In genomic region chr10:788796-789748, GRCh38 we compare ENCODE assay signal across 8 cellular contexts.
DNase-seq lines count a peak whose midpoint lies in the region; ATAC-seq lines count a peak whose summit lies in the region.

No MANE protein-coding gene starts in this region.

- H3K27me3 ChIP-seq in HUES48 (ENCODE audit: control insufficient read depth, insufficient read depth, low read length) = peaks cover 16% of the 10 kb centered on the region

- ATAC-seq in GM21786 (IDR thresholded peaks at IDR 0.05; ENCODE audit: unreplicated experiment) = no peak

- peak overlapping the region; percentile 60 for H3K4me3 Mint-ChIP-seq in activated naive CD4-positive, alpha-beta T cell treated with anti-CD3 and anti-CD28 coated beads for 36 hours

- in situ Hi-C loops in Caki2 (cut with HindIII; ENCODE audit: low pct_unique_long_range_greater_than_20kb, low sequenced_read_pairs) = no loop called here

- H3K9ac ChIP-seq in HUES48 (ENCODE audit: low read depth, low read length) = no peak overlapping the region

- no peak overlapping the region for H3K27ac Mint-ChIP-seq in activated naive CD4-positive, alpha-beta T cell treated with anti-CD3 and anti-CD28 coated beads for 36 hours

- H3K4me3 ChIP-seq in HUES48 (ENCODE audit: low read depth, low read length) = peak overlapping the region; percentile 34; the same call in 1 of the 2 replicates

- no peaks in the 10 kb centered on the region for H3K36me3 ChIP-seq in HUES48 (ENCODE audit: control insufficient read depth, insufficient read depth, low read length)

- peaks cover 5% of the 10 kb centered on the region for H3K27me3 Mint-ChIP-seq in activated naive CD4-positive, alpha-beta T cell treated with anti-CD3 and anti-CD28 coated beads for 36 hours (ENCODE audit: low read depth)

- no peaks in the 10 kb centered on the region for H3K9me3 ChIP-seq in HUES48 (ENCODE audit: control insufficient read depth, insufficient read depth, low read length)

- intact Hi-C loops in activated naive CD4-positive, alpha-beta T cell treated with anti-CD3 and anti-CD28 coated beads for 36 hours (cut with micrococcal nuclease) = loop anchor here (2.0 kb wide), 1 partner anchor 278 kb away; no protein-coding TSS in a partner anchor

- H3K27ac ChIP-seq in HUES48 (ENCODE audit: low read depth, low read length) = no peak overlapping the region

- no peaks in the 10 kb centered on the region for H3K4me1 ChIP-seq in HUES48 (ENCODE audit: control insufficient read depth, insufficient read depth, low read length)

- DNase-seq in Caki2 (ENCODE audit: low read depth) (peak; percentile 65), glomerular visceral epithelial cell (ENCODE audit: extremely low spot score) (peak; percentile 82), nucleus accumbens (lab: John Stamatoyannopoulos, UW) (peak in 46 of 56 donors; percentile 21 to 89 (median 70)), KG1 (lab: John Stamatoyannopoulos, UW) (no peak)
- DNase-seq in activated naive CD4-positive, alpha-beta T cell treated with anti-CD3 and anti-CD28 coated beads for 36 hours = peak; percentile 53
- no peak for DNase-seq in stimulated activated naive CD4-positive, alpha-beta T cell (lab: John Stamatoyannopoulos, UW)

- CTCF ChIA-PET in activated naive CD4-positive, alpha-beta T cell treated with anti-CD3 and anti-CD28 coated beads for 36 hours (lab: Charles Lee) = interaction anchor here (0.5 to 1.1 kb wide), 4 partner anchors 22 to 668 kb away, joined by 3 read pairs; no protein-coding TSS in a partner anchor

- no peaks in the 10 kb centered on the region for H3K36me3 Mint-ChIP-seq in activated naive CD4-positive, alpha-beta T cell treated with anti-CD3 and anti-CD28 coated beads for 36 hours (ENCODE audit: low read depth)

- peaks cover 2% of the 10 kb centered on the region for H3K4me1 Mint-ChIP-seq in activated naive CD4-positive, alpha-beta T cell treated with anti-CD3 and anti-CD28 coated beads for 36 hours (ENCODE audit: low read depth)

- H3K9me3 Mint-ChIP-seq in activated naive CD4-positive, alpha-beta T cell treated with anti-CD3 and anti-CD28 coated beads for 36 hours = no peaks in the 10 kb centered on the region

Comparison
In these comparisons a context has a peak if more than half of its experiments do, and no peak if none do; other contexts are left out.
1. DNase-seq: peak in Caki2 (single experiment), activated naive CD4-positive, alpha-beta T cell treated with anti-CD3 and anti-CD28 coated beads for 36 hours (single experiment), glomerular visceral epithelial cell (single experiment) and nucleus accumbens (46 of 56); none in KG1 (single experiment) and stimulated activated naive CD4-positive, alpha-beta T cell (0 of 6).